ENCODE assay signal across 18 cellular contexts in genomic region chr17:79035686-79036085, GRCh38. TPM values are rescaled to one million over a fixed set of nuclear protein-coding genes. Genes with fewer than 3 reads are reported as not detected.
A peak's percentile ranks its signal among the peaks of the same experiment; 100 is the strongest.
DNase-seq lines count a peak whose midpoint lies in the region; ATAC-seq and TF ChIP-seq lines count a peak whose summit lies in the region.
"Had no signal": no experiment of that assay in that cellular context is flagged by ENCODE, and none has a peak within 500 bp of the region (broad histone marks: within the 10 kb centered on the region; RNA-seq: fewer than 3 reads in every experiment).

No MANE protein-coding gene starts in this region.

- intact Hi-C loops in Calu3 (cut with micrococcal nuclease; ENCODE audit: unreplicated experiment) (no loop called here), PC-3 (cut with micrococcal nuclease) (loop anchor here (1.0 kb wide), 1 partner anchor 9 kb away; no protein-coding TSS in a partner anchor), posterior vena cava (cut with DNase I) (no loop called here), esophagus muscularis mucosa (cut with DNase I) (no loop called here)
- intact Hi-C loops in activated CD8-positive, alpha-beta T cell treated with anti-CD3 and anti-CD28 coated beads for 36 hours (cut with micrococcal nuclease), result no loop called here

- H3K9me2 ChIP-seq in PC-3 (replicated peaks; ENCODE audit: low read length), result no peaks in the 10 kb centered on the region

- no peak overlapping the region for H3K4me2 ChIP-seq in PC-3 (ENCODE audit: low read length)

- peaks cover 13% of the 10 kb centered on the region for H3K27me3 Mint-ChIP-seq in Calu3 (ENCODE audit: unreplicated experiment)
- peaks cover 34% of the 10 kb centered on the region for H3K27me3 Mint-ChIP-seq in endodermal cell (ENCODE audit: insufficient read depth)
- H3K27me3 Mint-ChIP-seq in activated CD8-positive, alpha-beta T cell treated with anti-CD3 and anti-CD28 coated beads for 36 hours, result peaks cover 9% of the 10 kb centered on the region

- H3K9ac ChIP-seq in PC-3 (ENCODE audit: low read length) (no peak overlapping the region), endodermal cell (ENCODE audit: extremely low read depth, low read length, poor library complexity, severe bottlenecking) (no peak overlapping the region)

- H3K36me3 Mint-ChIP-seq in Calu3 (ENCODE audit: insufficient read depth, unreplicated experiment) (no peaks in the 10 kb centered on the region), endodermal cell (ENCODE audit: low read depth) (no peaks in the 10 kb centered on the region)
- no peaks in the 10 kb centered on the region for H3K36me3 Mint-ChIP-seq in activated CD8-positive, alpha-beta T cell treated with anti-CD3 and anti-CD28 coated beads for 36 hours (ENCODE audit: low read depth)
- H3K36me3 Mint-ChIP-seq: CD4-positive, alpha-beta memory T cell had no signal

- TF ChIP-seq CTCF in Calu3 (IDR thresholded peaks at IDR 0.05; ENCODE audit: unreplicated experiment), result no peak
- TF ChIP-seq CTCF in PC-3 (conservative IDR thresholded peaks at IDR 0.05; ENCODE audit: low read depth, low read length), result no peak
- TF ChIP-seq CTCF in endodermal cell (conservative IDR thresholded peaks at IDR 0.05), result no peak
- TF ChIP-seq CTCF in esophagus muscularis mucosa (IDR thresholded peaks at IDR 0.05), result no peak
- no peak for TF ChIP-seq CTCF in activated CD8-positive, alpha-beta T cell treated with anti-CD3 and anti-CD28 coated beads for 36 hours (IDR thresholded peaks at IDR 0.05)

- BruUV-seq in Calu3 (replicated peaks; lab: Mats Ljungman, UMichigan) (no TSS peak), PC-3 (replicated peaks; lab: Mats Ljungman, UMichigan) (no TSS peak)

- 93 to 96% methylated on average over 4 to 6 of the region's 6 CpGs for WGBS in endodermal cell (ENCODE audit: insufficient coverage in 1 of 2, insufficient read length in 1 of 2), 2 experiments
- 89% methylated on average over 6 of the region's 6 CpGs for WGBS in esophagus muscularis mucosa

- peaks cover 14% of the 10 kb centered on the region for H3K4me1 Mint-ChIP-seq in Calu3 (ENCODE audit: low read depth, unreplicated experiment)
- no peaks in the 10 kb centered on the region for H3K4me1 Mint-ChIP-seq in endodermal cell
- H3K4me1 Mint-ChIP-seq in activated CD8-positive, alpha-beta T cell treated with anti-CD3 and anti-CD28 coated beads for 36 hours (ENCODE audit: low read depth), result no peaks in the 10 kb centered on the region
- H3K4me1 Mint-ChIP-seq: CD4-positive, alpha-beta memory T cell had no signal

- CTCF ChIA-PET in Calu3 (lab: Charles Lee) (interaction anchor here (0.6 to 1.8 kb wide), 6 partner anchors 7 to 104 kb away, joined by 3 to 19 read pairs (median 4); no protein-coding TSS in a partner anchor), PC-3 (lab: Charles Lee) (interaction anchor here (1.1 kb wide), 1 partner anchor 9 kb away, joined by 32 read pairs; no protein-coding TSS in a partner anchor)
- CTCF ChIA-PET in activated CD8-positive, alpha-beta T cell treated with anti-CD3 and anti-CD28 coated beads for 36 hours (lab: Charles Lee), result interaction anchor here (2.0 to 5.8 kb wide), 2 partner anchors 9 to 15 kb away, joined by 6 to 35 read pairs; no protein-coding TSS in a partner anchor

- H3K9me3 ChIP-seq in PC-3 (ENCODE audit: low read length), result no peaks in the 10 kb centered on the region
- no peaks in the 10 kb centered on the region for H3K9me3 ChIP-seq in endodermal cell (ENCODE audit: control insufficient read depth, low read length)
- H3K9me3 ChIP-seq in esophagus muscularis mucosa, result no peaks in the 10 kb centered on the region
- H3K9me3 ChIP-seq: BE2C had no signal

- no peaks in the 10 kb centered on the region for H3F3A ChIP-seq in PC-3 (ENCODE audit: low read length, unreplicated experiment)

- no peak for TF ChIP-seq EP300 in esophagus muscularis mucosa (IDR thresholded peaks at IDR 0.05)

- no peak overlapping the region for H3K4me3 ChIP-seq in PC-3 (ENCODE audit: low read length)
- H3K4me3 ChIP-seq in endodermal cell (ENCODE audit: low read length), result no peak overlapping the region
- H3K4me3 ChIP-seq in esophagus muscularis mucosa, result no peak overlapping the region
- H3K4me3 ChIP-seq: PC-9, SK-N-MC had no signal

- H4K20me1 ChIP-seq in PC-3 (ENCODE audit: low read length), result no peaks in the 10 kb centered on the region

- DNase-seq in Calu3, result no peak
- no peak for DNase-seq in PC-3
- DNase-seq in endodermal cell, result peak; percentile 32
- peak; percentile 59 for DNase-seq in posterior vena cava (ENCODE audit: low spot score)
- DNase-seq in stimulated activated CD4-positive, alpha-beta T cell treated with anti-CD3 and anti-CD28 coated beads, Interleukin-15, amount 100 ng/mL, for 24 hours, result no peak
- DNase-seq in nucleus accumbens (lab: John Stamatoyannopoulos, UW), result no peak
- no peak for DNase-seq in esophagus muscularis mucosa (ENCODE audit: extremely low spot score)
- DNase-seq in activated CD8-positive, alpha-beta T cell treated with anti-CD3 and anti-CD28 coated beads for 36 hours, result no peak
- DNase-seq: BE2C; CD4-positive, alpha-beta memory T cell; DMS79; GOT3; KG1; NCI-H1436; NCI-H2029 treated with DMSO at 0.1 percent for 48 hours; NCI-H774; PC-9 had no signal

- no peaks in the 10 kb centered on the region for H3K36me3 ChIP-seq in PC-3 (ENCODE audit: low read depth, low read length)
- no peaks in the 10 kb centered on the region for H3K36me3 ChIP-seq in endodermal cell (ENCODE audit: control insufficient read depth, insufficient read depth, low read length)
- no peaks in the 10 kb centered on the region for H3K36me3 ChIP-seq in esophagus muscularis mucosa
- H3K36me3 ChIP-seq: BE2C had no signal

- no peak for TF ChIP-seq POLR2A in esophagus muscularis mucosa (IDR thresholded peaks at IDR 0.05; ENCODE audit: low read depth)

- H3K27ac Mint-ChIP-seq in Calu3 (ENCODE audit: unreplicated experiment), result peak overlapping the region; percentile 50
- H3K27ac Mint-ChIP-seq in endodermal cell, result no peak overlapping the region
- H3K27ac Mint-ChIP-seq in activated CD8-positive, alpha-beta T cell treated with anti-CD3 and anti-CD28 coated beads for 36 hours, result no peak overlapping the region
- H3K27ac Mint-ChIP-seq: CD4-positive, alpha-beta memory T cell had no signal

- H3K27me3 ChIP-seq in PC-3 (ENCODE audit: low read length), result no peaks in the 10 kb centered on the region
- H3K27me3 ChIP-seq in endodermal cell (ENCODE audit: control insufficient read depth, insufficient read depth, low read length, poor library complexity, severe bottlenecking), result no peaks in the 10 kb centered on the region
- no peaks in the 10 kb centered on the region for H3K27me3 ChIP-seq in esophagus muscularis mucosa
- H3K27me3 ChIP-seq: BE2C had no signal

- peaks cover 39% of the 10 kb centered on the region for H3K4me1 ChIP-seq in PC-3 (ENCODE audit: insufficient read depth, low read length)
- no peaks in the 10 kb centered on the region for H3K4me1 ChIP-seq in endodermal cell (ENCODE audit: control insufficient read depth, insufficient read depth, low read length)
- peaks cover 24 to 59% (median 48%) of the 10 kb centered on the region in 4 donors for H3K4me1 ChIP-seq in esophagus muscularis mucosa
- H3K4me1 ChIP-seq: BE2C had no signal

- no peaks in the 10 kb centered on the region for H3K79me2 ChIP-seq in PC-3 (ENCODE audit: low read length)

- POLR2A ChIA-PET in PC-3 (lab: Charles Lee; ENCODE audit: unreplicated experiment), result no interaction called here
- POLR2A ChIA-PET in activated CD8-positive, alpha-beta T cell treated with anti-CD3 and anti-CD28 coated beads for 36 hours (lab: Charles Lee), result no interaction called here

- H2AFZ ChIP-seq in PC-3 (ENCODE audit: low read length), result no peak overlapping the region
- H2AFZ ChIP-seq: PC-9 had no signal

- no peak for ATAC-seq in PC-3
- no peak for ATAC-seq in activated CD8-positive, alpha-beta T cell treated with anti-CD3 and anti-CD28 coated beads for 36 hours

- H3K4me3 Mint-ChIP-seq in Calu3 (ENCODE audit: low read depth, unreplicated experiment), result no peak overlapping the region
- H3K4me3 Mint-ChIP-seq in endodermal cell, result no peak overlapping the region
- H3K4me3 Mint-ChIP-seq in activated CD8-positive, alpha-beta T cell treated with anti-CD3 and anti-CD28 coated beads for 36 hours, result no peak overlapping the region
- H3K4me3 Mint-ChIP-seq: CD4-positive, alpha-beta memory T cell had no signal

- H3K9me3 Mint-ChIP-seq in Calu3 (ENCODE audit: low read depth, unreplicated experiment) (no peaks in the 10 kb centered on the region), endodermal cell (no peaks in the 10 kb centered on the region)
- H3K9me3 Mint-ChIP-seq in activated CD8-positive, alpha-beta T cell treated with anti-CD3 and anti-CD28 coated beads for 36 hours, result no peaks in the 10 kb centered on the region

- H3K27ac ChIP-seq in PC-3 (ENCODE audit: low read length), result peak overlapping the region; percentile 97; the same call in 1 of the 2 replicates
- no peak overlapping the region for H3K27ac ChIP-seq in endodermal cell (ENCODE audit: low read depth, low read length)
- peak overlapping the region in 2 of 4 donors; percentile 3 to 44 for H3K27ac ChIP-seq in esophagus muscularis mucosa (replicated peaks in 1 of 4)
- H3K27ac ChIP-seq: SK-N-MC had no signal

RNA-seq across cellular contexts. Expression of gene C1QTNF1, which starts 11.7 kb away (rescaled TPM):
- 3.1 and 3.3 TPM in 2 replicates for total RNA-seq in Calu3 (2022)
- 18.6 and 21.0 TPM in 2 replicates for total RNA-seq in PC-3 (2014; rRNA removed)
- total RNA-seq in endodermal cell, result 10 to 100 TPM; 16.0 to 16.5 TPM
- 1.5 TPM for polyA plus RNA-seq in endodermal cell (2013, experiment 1 of 2)
- 1.7 TPM for polyA plus RNA-seq in endodermal cell (2013, experiment 2 of 2)
- 100 to 1,000 TPM; 172 to 261 TPM for total RNA-seq in posterior vena cava
- total RNA-seq in esophagus muscularis mucosa, result 100 to 1,000 TPM in 1 of 4 donors, 10 to 100 TPM in 3; 31.1 to 115 (median 70.4) TPM
- under 1 TPM; 0.13 to 0.14 TPM for total RNA-seq in activated CD8-positive, alpha-beta T cell treated with anti-CD3 and anti-CD28 coated beads for 36 hours
- total RNA-seq: CD4-positive, alpha-beta memory T cell had no signal
- polyA plus RNA-seq: CD4-positive, alpha-beta memory T cell had no signal

RNA-seq across cellular contexts. Expression of gene CANT1, which starts 26.1 kb away (rescaled TPM):
- total RNA-seq in Calu3 (2022) (95.7 and 115 TPM in 2 replicates), PC-3 (2014; rRNA removed) (191 and 220 TPM in 2 replicates), endodermal cell (10 to 100 TPM; 57.5 to 61.8 TPM), posterior vena cava (10 to 100 TPM; 29.5 to 34.7 TPM), esophagus muscularis mucosa (10 to 100 TPM; 21.2 to 33.7 (median 27.0) TPM)
- 50.7 TPM for polyA plus RNA-seq in endodermal cell (2013, experiment 1 of 2)
- 48.7 TPM for polyA plus RNA-seq in endodermal cell (2013, experiment 2 of 2)
- 10 to 100 TPM; 41.4 to 48.2 TPM for total RNA-seq in activated CD8-positive, alpha-beta T cell treated with anti-CD3 and anti-CD28 coated beads for 36 hours

RNA-seq across cellular contexts. Expression of gene ENGASE, which starts 38.9 kb away (rescaled TPM):
- total RNA-seq in Calu3 (2022) (57.1 and 58.0 TPM in 2 replicates), PC-3 (2014; rRNA removed) (34.5 and 58.1 TPM in 2 replicates), endodermal cell (10 to 100 TPM; 40.8 to 42.0 TPM), posterior vena cava (10 to 100 TPM; 18.2 to 29.7 TPM), esophagus muscularis mucosa (10 to 100 TPM; 10.4 to 23.7 (median 19.1) TPM)
- polyA plus RNA-seq in endodermal cell (2013, experiment 1 of 2), result 33.7 TPM
- 27.0 TPM for polyA plus RNA-seq in endodermal cell (2013, experiment 2 of 2)
- 10 to 100 TPM; 41.3 to 41.8 TPM for total RNA-seq in activated CD8-positive, alpha-beta T cell treated with anti-CD3 and anti-CD28 coated beads for 36 hours

RNA-seq across cellular contexts. Expression of gene LGALS3BP, which starts 56.0 kb away (rescaled TPM):
- total RNA-seq in Calu3 (2022) (747 and 1,100 TPM in 2 replicates), PC-3 (2014; rRNA removed) (72.4 and 121 TPM in 2 replicates), endodermal cell (10 to 100 TPM; 23.3 to 71.4 TPM), posterior vena cava (100 to 1,000 TPM; 103 to 163 TPM), esophagus muscularis mucosa (100 to 1,000 TPM; 106 to 284 (median 197) TPM)
- 51.4 TPM for polyA plus RNA-seq in endodermal cell (2013, experiment 1 of 2)
- 47.9 TPM for polyA plus RNA-seq in endodermal cell (2013, experiment 2 of 2)
- 10 to 100 TPM; 41.4 to 50.8 TPM for total RNA-seq in activated CD8-positive, alpha-beta T cell treated with anti-CD3 and anti-CD28 coated beads for 36 hours

Comparison
In these comparisons a context has a peak if more than half of its experiments do, and no peak if none do; other contexts are left out.
1. DNase-seq: peak in endodermal cell (single experiment) and posterior vena cava (single experiment); none in Calu3 (single experiment), PC-3 (single experiment), stimulated activated CD4-positive, alpha-beta T cell treated with anti-CD3 and anti-CD28 coated beads, Interleukin-15, amount 100 ng/mL, for 24 hours (single experiment), nucleus accumbens (0 of 56), esophagus muscularis mucosa (single experiment) and activated CD8-positive, alpha-beta T cell treated with anti-CD3 and anti-CD28 coated beads for 36 hours (single experiment).